Comparison of ENCODE assay signal across 8 cellular contexts in genomic region chr1:212700597-212700891, GRCh38. TPM values are rescaled to one million over a fixed set of nuclear protein-coding genes. Genes with fewer than 3 reads are reported as not detected.
DNase-seq lines count a peak whose midpoint lies in the region; FAIRE-seq and TF ChIP-seq lines count a peak whose summit lies in the region.

No MANE protein-coding gene starts in this region.

- DNase-seq in SK-N-MC (ENCODE audit: low read depth, low spot score): no peak
- no peak for DNase-seq in fibroblast of the aortic adventitia (ENCODE audit: low read depth)
- DNase-seq in glomerular visceral epithelial cell (ENCODE audit: extremely low spot score): no peak
- DNase-seq in GM10266 (ENCODE audit: extremely low spot score): no peak
- no peak for DNase-seq in D721Med (ENCODE audit: insufficient read length, low spot score)
- DNase-seq in amniotic stem cell (lab: John Stamatoyannopoulos, UW): no peak

- H3K9ac ChIP-seq in SK-N-MC (ENCODE audit: insufficient read length) (no peak overlapping the region), rectal smooth muscle tissue (ENCODE audit: low read length) (no peak overlapping the region)

- H3K36me3 ChIP-seq in SK-N-MC (ENCODE audit: insufficient read depth, low read length): no peaks in the 10 kb centered on the region
- no peaks in the 10 kb centered on the region for H3K36me3 ChIP-seq in rectal smooth muscle tissue (ENCODE audit: control insufficient read depth, insufficient read depth, low read length)

- H3K27ac ChIP-seq in SK-N-MC (no peak overlapping the region), rectal smooth muscle tissue (ENCODE audit: low read depth, low read length) (peak overlapping the region; percentile 23)

- H3K4me3 ChIP-seq in SK-N-MC (peak overlapping the region; percentile 88), fibroblast of the aortic adventitia (ENCODE audit: low read depth, low read length) (peak overlapping the region; percentile 58), rectal smooth muscle tissue (ENCODE audit: low read length) (peak overlapping the region; percentile 67)

- FAIRE-seq in D721Med (lab: Jason Lieb, UNC): no peak

- TF ChIP-seq POLR2A in GM18526 (IDR thresholded peaks at IDR 0.05; ENCODE audit: extremely low read depth, insufficient read length): peak; percentile 12

- H3K27me3 ChIP-seq in rectal smooth muscle tissue (ENCODE audit: control insufficient read depth, insufficient read depth, low read length): no peaks in the 10 kb centered on the region

- TF ChIP-seq CTCF in fibroblast of the aortic adventitia (IDR thresholded peaks at IDR 0.05; ENCODE audit: insufficient read depth, low read length): no peak
- no peak for TF ChIP-seq CTCF in GM10266 (IDR thresholded peaks at IDR 0.05; ENCODE audit: control insufficient read depth, insufficient read depth, low read depth, missing control alignments)
- TF ChIP-seq CTCF in D721Med (IDR thresholded peaks at IDR 0.05; ENCODE audit: insufficient read depth, missing control alignments): no peak

- peaks cover 6% of the 10 kb centered on the region for H3K4me1 ChIP-seq in rectal smooth muscle tissue (ENCODE audit: control insufficient read depth, insufficient read depth, low read length)

- H3K9me3 ChIP-seq in SK-N-MC (ENCODE audit: low read depth, low read length): no peaks in the 10 kb centered on the region

RNA-seq across cellular contexts. Expression of gene BATF3, which starts 0.9 kb away (rescaled TPM):
- 4.8 TPM in 1 of 2 replicates, not detected in the other for total RNA-seq in fibroblast of the aortic adventitia (ENCODE audit: low replicate concordance)
